14 cellular contexts compared by ENCODE assay signal in the genomic region with DNA sequence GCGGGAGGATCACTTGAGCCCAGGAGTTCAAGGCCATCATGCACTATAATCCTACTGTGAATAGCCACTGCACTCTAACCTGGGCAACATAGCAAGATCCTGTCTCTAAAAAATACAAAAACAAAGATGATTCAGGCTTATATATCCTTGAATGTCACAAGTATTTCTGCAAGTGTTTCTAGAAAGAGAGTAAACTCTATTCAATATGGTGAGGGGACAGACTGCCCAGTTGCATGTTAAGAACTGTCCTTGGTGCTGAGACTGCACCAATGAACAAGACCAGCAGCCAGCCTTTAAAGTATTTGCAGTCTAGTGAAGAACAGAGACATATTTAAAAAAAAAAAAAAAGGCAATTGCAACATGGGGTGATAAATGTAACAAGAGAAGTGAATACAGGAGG. TPM values are rescaled to one million over a fixed set of nuclear protein-coding genes. Genes with fewer than 3 reads are reported as not detected.
DNase-seq lines count a peak whose midpoint lies in the region; ATAC-seq and TF ChIP-seq lines count a peak whose summit lies in the region.
"Had no signal": no experiment of that assay in that cellular context is flagged by ENCODE, and none has a peak within 500 bp of the region (broad histone marks: within the 10 kb centered on the region; RNA-seq: fewer than 3 reads in every experiment).

No MANE protein-coding gene starts in this region.

- no peak for TF ChIP-seq CTCF in astrocyte of the spinal cord (IDR thresholded peaks at IDR 0.05; ENCODE audit: low read depth, low read length)

- no peak for ATAC-seq in GM18868 (IDR thresholded peaks at IDR 0.05; ENCODE audit: unreplicated experiment)
- no peak for ATAC-seq in left ventricle myocardium superior

- peak; percentile 12 for DNase-seq in Daoy (ENCODE audit: low read depth)
- DNase-seq in KBM-7, result peak; percentile 28
- peak; percentile 62 for DNase-seq in astrocyte of the spinal cord (ENCODE audit: low read depth, low spot score)
- DNase-seq in iris pigment epithelial cell (ENCODE audit: low read depth), result peak; percentile 68
- DNase-seq in cardiac septum (ENCODE audit: low spot score), result no peak
- DNase-seq in left ventricle myocardium superior, result no peak
- DNase-seq in T-helper 1 cell, result no peak
- DNase-seq: glutamatergic neuron; NCI-H2171 treated with DMSO at 0.1 percent for 48 hours; stimulated activated naive CD4-positive, alpha-beta T cell treated with Interleukin-2 at 50 U/mL for 16 hours; SW 1271 had no signal

- in situ Hi-C loops in KBM-7 (cut with MboI; ENCODE audit: low pct_unique_long_range_greater_than_20kb, low sequenced_read_pairs), result no loop called here
- in situ Hi-C loops in astrocyte of the spinal cord (cut with HindIII; ENCODE audit: low sequenced_read_pairs), result no loop called here

- intact Hi-C loops in cardiac septum (cut with DNase I), result no loop called here
- intact Hi-C loops in left ventricle myocardium superior (cut with micrococcal nuclease), result no loop called here

- no peak overlapping the region for H3K4me3 ChIP-seq in astrocyte of the spinal cord (ENCODE audit: low read depth, low read length)
- H3K4me3 ChIP-seq: ascending aorta had no signal

RNA-seq across cellular contexts. Expression of a gene that starts 16.4 kb away (rescaled TPM):
- total RNA-seq in Daoy (2014; rRNA removed; shearing (Covaris generic)), result not detected in 2 replicates
- not detected for total RNA-seq in cardiac septum
- not detected for total RNA-seq in left ventricle myocardium superior
- total RNA-seq: ascending aorta, Caco-2 had no signal

RNA-seq across cellular contexts. Expression of a gene that starts 21.3 kb away (rescaled TPM):
- 33.7 and 39.9 TPM in 2 replicates for total RNA-seq in Daoy (2014; rRNA removed; shearing (Covaris generic))
- total RNA-seq in cardiac septum, result 47.8 TPM
- 53.2 TPM for total RNA-seq in left ventricle myocardium superior

Comparison
In these comparisons a context has a peak if more than half of its experiments do, and no peak if none do; other contexts are left out.
1. DNase-seq: peak in Daoy (single experiment), KBM-7 (single experiment), astrocyte of the spinal cord (single experiment) and iris pigment epithelial cell (single experiment); none in cardiac septum (single experiment), left ventricle myocardium superior (single experiment) and T-helper 1 cell (0 of 5).